In the genomic region with DNA sequence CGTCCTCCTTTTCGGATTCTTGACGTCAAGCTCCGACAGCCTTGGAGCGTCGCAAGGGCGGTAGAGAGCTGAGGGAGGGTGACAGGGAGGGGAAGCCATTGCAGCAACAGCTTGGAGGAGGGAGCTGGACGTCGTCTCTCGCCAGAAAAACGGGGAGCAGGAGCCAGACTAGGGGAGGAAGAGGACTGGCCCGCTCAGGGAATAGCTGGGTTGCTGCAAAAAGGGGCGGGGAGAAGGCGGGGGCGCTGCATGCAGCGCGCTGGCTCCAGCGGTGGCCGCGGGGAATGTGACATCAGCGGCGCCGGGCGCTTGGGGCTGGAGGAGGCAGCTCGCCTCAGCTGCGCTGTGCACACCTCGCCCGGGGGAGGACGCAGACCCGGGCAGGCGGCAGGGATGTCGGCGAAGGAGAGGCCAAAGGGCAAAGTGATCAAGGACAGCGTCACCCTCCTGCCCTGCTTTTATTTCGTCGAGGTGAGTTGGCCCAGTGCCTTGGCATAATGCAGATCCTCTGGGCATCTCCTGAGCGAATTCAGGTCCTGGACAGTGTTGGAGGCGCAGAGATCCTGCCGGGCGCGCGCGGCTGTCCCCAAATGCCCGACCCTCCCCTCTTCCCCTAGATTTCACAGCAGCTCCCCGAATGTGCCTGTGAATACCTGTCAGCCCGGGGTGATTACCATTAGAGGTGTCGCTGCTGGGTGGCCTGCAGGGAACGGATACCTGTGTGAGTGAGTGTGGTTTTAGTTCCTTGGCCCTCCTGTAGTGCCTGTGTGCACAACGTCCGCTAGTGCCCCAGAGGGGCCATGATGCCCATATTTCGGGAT, we compare ENCODE assay signal across 8 cellular contexts. TPM values are rescaled to one million over a fixed set of nuclear protein-coding genes. Genes with fewer than 3 reads are reported as not detected.
DNase-seq lines count a peak whose midpoint lies in the region; ATAC-seq, FAIRE-seq and TF ChIP-seq lines count a peak whose summit lies in the region.

A gene with protein sequence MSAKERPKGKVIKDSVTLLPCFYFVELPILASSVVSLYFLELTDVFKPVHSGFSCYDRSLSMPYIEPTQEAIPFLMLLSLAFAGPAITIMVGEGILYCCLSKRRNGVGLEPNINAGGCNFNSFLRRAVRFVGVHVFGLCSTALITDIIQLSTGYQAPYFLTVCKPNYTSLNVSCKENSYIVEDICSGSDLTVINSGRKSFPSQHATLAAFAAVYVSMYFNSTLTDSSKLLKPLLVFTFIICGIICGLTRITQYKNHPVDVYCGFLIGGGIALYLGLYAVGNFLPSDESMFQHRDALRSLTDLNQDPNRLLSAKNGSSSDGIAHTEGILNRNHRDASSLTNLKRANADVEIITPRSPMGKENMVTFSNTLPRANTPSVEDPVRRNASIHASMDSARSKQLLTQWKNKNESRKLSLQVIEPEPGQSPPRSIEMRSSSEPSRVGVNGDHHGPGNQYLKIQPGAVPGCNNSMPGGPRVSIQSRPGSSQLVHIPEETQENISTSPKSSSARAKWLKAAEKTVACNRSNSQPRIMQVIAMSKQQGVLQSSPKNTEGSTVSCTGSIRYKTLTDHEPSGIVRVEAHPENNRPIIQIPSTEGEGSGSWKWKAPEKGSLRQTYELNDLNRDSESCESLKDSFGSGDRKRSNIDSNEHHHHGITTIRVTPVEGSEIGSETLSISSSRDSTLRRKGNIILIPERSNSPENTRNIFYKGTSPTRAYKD (plus strand): TSS at position 292 of the 821 bp plus-strand sequence. CDS start 102 bp downstream, at position 394.

- ATAC-seq in pancreas (peak; percentile 61 to 95 (median 92)), GM18511 (IDR thresholded peaks at IDR 0.05; ENCODE audit: unreplicated experiment) (no peak), GM18868 (IDR thresholded peaks at IDR 0.05; ENCODE audit: unreplicated experiment) (no peak)

- 2 to 3% (median 3%) methylated on average over 29 to 51 of the region's 51 CpGs for WGBS in adrenal gland, 4 donors
- WGBS in pancreas, 2 donors, result 2 to 3% methylated on average over 51 of the region's 51 CpGs

- TF ChIP-seq CTCF in adrenal gland (IDR thresholded peaks at IDR 0.05), result no peak
- TF ChIP-seq CTCF in left ventricle myocardium inferior (IDR thresholded peaks at IDR 0.05; ENCODE audit: borderline replicate concordance), result no peak
- TF ChIP-seq CTCF in pancreas (IDR thresholded peaks at IDR 0.05), result no peak

- DNase-seq in COR-L47 (lab: John Stamatoyannopoulos, UW), result peak; percentile 28
- peak; percentile 37 for DNase-seq in LHCN-M2 (ENCODE audit: low read depth)
- peak; percentile 16 to 63 (median 33) for DNase-seq in adrenal gland
- DNase-seq in left ventricle myocardium inferior, result peak; percentile 39
- DNase-seq in pancreas, result peak; percentile 21 to 78 (median 38)
- no peak for DNase-seq in NAMALWA (ENCODE audit: low spot score)

- no peak for TF ChIP-seq POLR2A in adrenal gland (IDR thresholded peaks at IDR 0.05)

- H3K4me1 ChIP-seq in adrenal gland (replicated peaks in 1 of 2) (no peaks in the 10 kb centered on the region), left ventricle myocardium inferior (peaks cover 14% of the 10 kb centered on the region), pancreas (no peaks in the 10 kb centered on the region)

- H3K27me3 ChIP-seq in adrenal gland, result peaks cover 4% of the 10 kb centered on the region
- H3K27me3 ChIP-seq in left ventricle myocardium inferior (ENCODE audit: low read depth), result peaks cover 24% of the 10 kb centered on the region
- H3K27me3 ChIP-seq in pancreas, result peaks cover 0 to 5% (median 0%) of the 10 kb centered on the region in 4 donors

- H3K36me3 ChIP-seq in adrenal gland (replicated peaks in 1 of 2), result no peaks in the 10 kb centered on the region
- H3K36me3 ChIP-seq in left ventricle myocardium inferior, result no peaks in the 10 kb centered on the region
- H3K36me3 ChIP-seq in pancreas, result no peaks in the 10 kb centered on the region

- intact Hi-C loops in adrenal gland (cut with DNase I), result no loop called here
- intact Hi-C loops in left ventricle myocardium inferior (cut with micrococcal nuclease), result no loop called here
- intact Hi-C loops in pancreas (cut with DNase I), result no loop called here

- H3K4me3 ChIP-seq in adrenal gland (peak within 1 kb of the TSS in 2 of 4 donors; percentile 12 to 45), left ventricle myocardium inferior (peak within 1 kb of the TSS; percentile 66), pancreas (peak within 1 kb of the TSS in 3 of 4 donors; percentile 10 to 43 (median 27))

- H3K27ac ChIP-seq in adrenal gland (no peak within 1 kb of the TSS), left ventricle myocardium inferior (replicated peaks) (no peak within 1 kb of the TSS), pancreas (no peak within 1 kb of the TSS)

- H3K9me3 ChIP-seq in adrenal gland (replicated peaks in 1 of 3), result no peaks in the 10 kb centered on the region
- peaks cover 3% of the 10 kb centered on the region for H3K9me3 ChIP-seq in left ventricle myocardium inferior (replicated peaks)
- no peaks in the 10 kb centered on the region for H3K9me3 ChIP-seq in pancreas

- no peak for FAIRE-seq in pancreas (lab: Jason Lieb, UNC)

RNA-seq across cellular contexts. Expression of the gene that starts here (rescaled TPM):
- total RNA-seq in LHCN-M2 (2014; rRNA removed), result 0.26 and 0.34 TPM in 2 replicates
- polyA plus RNA-seq in LHCN-M2 (2012), result 0.60 TPM
- under 1 TPM in 5 of 8 donors, not detected in 3; 0.04 to 0.96 (median 0.27) TPM for total RNA-seq in adrenal gland
- 1 to 10 TPM in 1 of 3 donors, under 1 TPM in 2; 0.32 to 1.3 (median 0.37) TPM for polyA plus RNA-seq in adrenal gland
- 0.11 TPM for total RNA-seq in left ventricle myocardium inferior
- 1 to 10 TPM in 2 of 6 donors, under 1 TPM in 4; 0.24 to 3.1 (median 0.66) TPM for total RNA-seq in pancreas
- polyA plus RNA-seq in pancreas, result 1 to 10 TPM in 1 of 2 donors, under 1 TPM in 1; 0.49 to 2.5 TPM

Comparison
In these comparisons a context has a peak if more than half of its experiments do, and no peak if none do; other contexts are left out.
1. Peak in DNase-seq in LHCN-M2; RNA of the gene not detected or under 1 TPM.
2. Peak in DNase-seq and H3K4me3 ChIP-seq in left ventricle myocardium inferior; RNA of the gene not detected or under 1 TPM.
3. ATAC-seq: peak in pancreas (4 of 4); none in GM18511 (single experiment) and GM18868 (single experiment).